8 cellular contexts compared by ENCODE assay signal in genomic region chr1:218284377-218284916, GRCh38. TPM values are rescaled to one million over a fixed set of nuclear protein-coding genes. Genes with fewer than 3 reads are reported as not detected.
A peak's percentile ranks its signal among the peaks of the same experiment; 100 is the strongest.
DNase-seq lines count a peak whose midpoint lies in the region; ATAC-seq, FAIRE-seq and TF ChIP-seq lines count a peak whose summit lies in the region.

No MANE protein-coding gene starts in this region.

- no peaks in the 10 kb centered on the region for H3K36me3 Mint-ChIP-seq in type B pancreatic cell

- H3K4me1 Mint-ChIP-seq in type B pancreatic cell (ENCODE audit: unreplicated experiment): peaks cover 13% of the 10 kb centered on the region

- H3K27ac Mint-ChIP-seq in type B pancreatic cell: peak overlapping the region; percentile 92

- peak overlapping the region; percentile 98 for H3K4me3 Mint-ChIP-seq in type B pancreatic cell

- no peaks in the 10 kb centered on the region for H3K27me3 Mint-ChIP-seq in type B pancreatic cell

- H3K9me3 ChIP-seq in BLaER1 (no peaks in the 10 kb centered on the region), lung (ENCODE audit: control insufficient read depth in 2 of 2, insufficient read depth in 1 of 2, low read length in 1 of 2) (peaks cover 0 to 2% of the 10 kb centered on the region in 2 donors)

- H3K27ac ChIP-seq in BLaER1: peak overlapping the region; percentile 89
- peak overlapping the region; percentile 87 to 94 for H3K27ac ChIP-seq in lung (ENCODE audit: low read depth in 1 of 2, low read length in 1 of 2)

- no peaks in the 10 kb centered on the region for H3K36me3 ChIP-seq in BLaER1
- H3K36me3 ChIP-seq in bronchial epithelial cell (ENCODE audit: control insufficient read depth, insufficient read depth, low read length): no peaks in the 10 kb centered on the region
- H3K36me3 ChIP-seq in lung (ENCODE audit: control insufficient read depth in 2 of 2, insufficient read depth in 2 of 2, low read length in 2 of 2): no peaks in the 10 kb centered on the region

- peaks cover 23% of the 10 kb centered on the region for H3K4me1 ChIP-seq in BLaER1
- H3K4me1 ChIP-seq in lung (ENCODE audit: control insufficient read depth in 2 of 2, insufficient read depth in 2 of 2, low read length in 2 of 2): peaks cover 2 to 8% of the 10 kb centered on the region in 2 donors

- DNase-seq in Jurkat, Clone E6-1 (ENCODE audit: low read depth, low spot score): no peak
- DNase-seq in bronchial epithelial cell (ENCODE audit: low read depth) (peak; percentile 20), lung (ENCODE audit: low spot score) (no peak), type B pancreatic cell (ENCODE audit: extremely low spot score, unreplicated experiment) (no peak), AG08395 (ENCODE audit: low spot score) (no peak), SIG-M5 treated with dmso at 0.1 percent for 504 hours (lab: John Stamatoyannopoulos, UW; ENCODE audit: unreplicated experiment) (no peak)

- TF ChIP-seq CTCF in bronchial epithelial cell (IDR thresholded peaks at IDR 0.05; ENCODE audit: insufficient read depth, low read length, severe bottlenecking) (no peak), lung (IDR thresholded peaks at IDR 0.05; ENCODE audit: control extremely low read depth, extremely low read depth) (no peak), type B pancreatic cell (conservative IDR thresholded peaks at IDR 0.05) (no peak)

- H3K9ac ChIP-seq in BLaER1: peak overlapping the region; percentile 86

- H3K4me3 ChIP-seq in BLaER1: peak overlapping the region; percentile 87
- peak overlapping the region; percentile 94 for H3K4me3 ChIP-seq in Jurkat, Clone E6-1 (ENCODE audit: low read length)
- H3K4me3 ChIP-seq in bronchial epithelial cell (ENCODE audit: low read depth, low read length): peak overlapping the region; percentile 89
- H3K4me3 ChIP-seq in lung: peak overlapping the region; percentile 95

- H3K9me3 Mint-ChIP-seq in type B pancreatic cell: peaks cover 4% of the 10 kb centered on the region

- H3K4me2 ChIP-seq in BLaER1: peak overlapping the region; percentile 85

- no peaks in the 10 kb centered on the region for H3K27me3 ChIP-seq in BLaER1
- H3K27me3 ChIP-seq in bronchial epithelial cell (ENCODE audit: control insufficient read depth, insufficient read depth, low read length): no peaks in the 10 kb centered on the region
- H3K27me3 ChIP-seq in lung (ENCODE audit: control insufficient read depth, insufficient read depth): no peaks in the 10 kb centered on the region

- no peak for FAIRE-seq in bronchial epithelial cell (lab: Jason Lieb, UNC)

- ATAC-seq in GM21367 (IDR thresholded peaks at IDR 0.05; ENCODE audit: unreplicated experiment) (peak; percentile 17), lung (ENCODE audit: insufficient read depth, low FRiP score) (peak; percentile 20)

- H4K20me1 ChIP-seq in BLaER1: peaks cover 11% of the 10 kb centered on the region; the same call in 1 of the 2 replicates

- WGBS in lung, 2 donors: 6 to 10% methylated on average over 26 of the region's 26 CpGs

RNA-seq across cellular contexts. Expression of gene RRP15, which starts 0.6 kb away (rescaled TPM):
- 17.4 TPM for polyA plus RNA-seq in Jurkat, Clone E6-1 (2012; ENCODE audit: insufficient read depth, insufficient read length)
- total RNA-seq in bronchial epithelial cell (6.1 and 6.8 TPM in 2 replicates), lung (10 to 100 TPM; 12.3 to 17.1 TPM), type B pancreatic cell (ENCODE audit: low replicate concordance) (20.2 and 22.9 TPM in 2 replicates)
- 1 to 10 TPM; 3.5 to 4.1 TPM for polyA plus RNA-seq in lung
